1 cellular context compared by ENCODE assay signal in the genomic region with DNA sequence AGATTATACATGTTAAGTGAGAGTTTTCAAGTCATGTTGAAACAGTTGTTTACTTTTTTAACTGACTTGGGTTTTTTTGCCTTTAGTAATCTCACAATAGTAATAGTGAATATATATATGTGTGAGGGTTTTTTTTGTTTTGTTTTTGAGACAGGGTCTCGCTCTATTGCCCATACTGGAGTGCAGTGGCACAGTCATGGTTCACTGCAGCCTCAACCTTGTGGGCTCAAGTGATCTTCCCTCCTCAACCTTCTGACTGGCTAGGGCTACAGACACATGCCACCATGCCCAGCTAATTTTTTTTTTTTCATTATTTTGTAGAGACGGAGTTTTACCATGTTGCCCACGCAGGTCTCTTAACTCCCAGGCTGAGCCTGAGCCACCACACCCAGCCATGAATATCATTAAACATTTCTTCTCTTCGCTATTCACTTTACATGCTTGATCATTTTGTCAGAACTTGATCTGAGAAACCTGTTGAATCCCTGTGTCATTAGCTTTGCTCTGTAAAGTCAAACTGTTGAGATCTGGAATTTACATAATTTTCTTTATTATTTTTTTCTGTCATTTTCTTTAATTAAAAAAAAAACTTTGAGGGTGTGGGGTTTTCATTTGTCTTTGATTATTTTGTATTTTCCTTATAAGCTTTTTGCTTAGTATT.
TF ChIP-seq lines count a peak whose summit lies in the region.

No MANE protein-coding gene starts in this region.

TF ChIP-seq in HepG2, 621 proteins besides CTCF, POLR2A, EP300 and RAD21 (continued from another document):
- TF ChIP-seq, protein P1, sequence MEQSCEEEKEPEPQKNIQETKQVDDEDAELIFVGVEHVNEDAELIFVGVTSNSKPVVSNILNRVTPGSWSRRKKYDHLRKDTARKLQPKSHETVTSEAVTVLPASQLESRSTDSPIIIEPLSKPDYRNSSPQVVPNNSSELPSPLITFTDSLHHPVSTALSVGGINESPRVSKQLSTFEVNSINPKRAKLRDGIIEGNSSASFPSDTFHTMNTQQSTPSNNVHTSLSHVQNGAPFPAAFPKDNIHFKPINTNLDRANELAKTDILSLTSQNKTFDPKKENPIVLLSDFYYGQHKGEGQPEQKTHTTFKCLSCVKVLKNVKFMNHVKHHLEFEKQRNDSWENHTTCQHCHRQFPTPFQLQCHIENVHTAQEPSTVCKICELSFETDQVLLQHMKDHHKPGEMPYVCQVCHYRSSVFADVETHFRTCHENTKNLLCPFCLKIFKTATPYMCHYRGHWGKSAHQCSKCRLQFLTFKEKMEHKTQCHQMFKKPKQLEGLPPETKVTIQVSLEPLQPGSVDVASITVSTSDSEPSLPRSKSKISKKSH (CRISPR knock-in tag; IDR thresholded peaks at IDR 0.05; ENCODE audit: borderline replicate concordance): no peak
- TF ChIP-seq ZFP1 (CRISPR knock-in tag; IDR thresholded peaks at IDR 0.05) (no peak), PTBP1 (IDR thresholded peaks at IDR 0.05; ENCODE audit: low read depth, low read length, poor library complexity, severe bottlenecking) (no peak), NKX3-1 (CRISPR knock-in tag; IDR thresholded peaks at IDR 0.05) (no peak), FOXA3 (CRISPR knock-in tag; IDR thresholded peaks at IDR 0.05) (no peak), ZMYM3 (CRISPR knock-in tag; IDR thresholded peaks at IDR 0.05) (no peak), ZNF235 (CRISPR knock-in tag; IDR thresholded peaks at IDR 0.05; ENCODE audit: borderline replicate concordance) (no peak), ZNF782 (CRISPR knock-in tag; IDR thresholded peaks at IDR 0.05; ENCODE audit: borderline replicate concordance) (no peak)
- TF ChIP-seq, protein P2, sequence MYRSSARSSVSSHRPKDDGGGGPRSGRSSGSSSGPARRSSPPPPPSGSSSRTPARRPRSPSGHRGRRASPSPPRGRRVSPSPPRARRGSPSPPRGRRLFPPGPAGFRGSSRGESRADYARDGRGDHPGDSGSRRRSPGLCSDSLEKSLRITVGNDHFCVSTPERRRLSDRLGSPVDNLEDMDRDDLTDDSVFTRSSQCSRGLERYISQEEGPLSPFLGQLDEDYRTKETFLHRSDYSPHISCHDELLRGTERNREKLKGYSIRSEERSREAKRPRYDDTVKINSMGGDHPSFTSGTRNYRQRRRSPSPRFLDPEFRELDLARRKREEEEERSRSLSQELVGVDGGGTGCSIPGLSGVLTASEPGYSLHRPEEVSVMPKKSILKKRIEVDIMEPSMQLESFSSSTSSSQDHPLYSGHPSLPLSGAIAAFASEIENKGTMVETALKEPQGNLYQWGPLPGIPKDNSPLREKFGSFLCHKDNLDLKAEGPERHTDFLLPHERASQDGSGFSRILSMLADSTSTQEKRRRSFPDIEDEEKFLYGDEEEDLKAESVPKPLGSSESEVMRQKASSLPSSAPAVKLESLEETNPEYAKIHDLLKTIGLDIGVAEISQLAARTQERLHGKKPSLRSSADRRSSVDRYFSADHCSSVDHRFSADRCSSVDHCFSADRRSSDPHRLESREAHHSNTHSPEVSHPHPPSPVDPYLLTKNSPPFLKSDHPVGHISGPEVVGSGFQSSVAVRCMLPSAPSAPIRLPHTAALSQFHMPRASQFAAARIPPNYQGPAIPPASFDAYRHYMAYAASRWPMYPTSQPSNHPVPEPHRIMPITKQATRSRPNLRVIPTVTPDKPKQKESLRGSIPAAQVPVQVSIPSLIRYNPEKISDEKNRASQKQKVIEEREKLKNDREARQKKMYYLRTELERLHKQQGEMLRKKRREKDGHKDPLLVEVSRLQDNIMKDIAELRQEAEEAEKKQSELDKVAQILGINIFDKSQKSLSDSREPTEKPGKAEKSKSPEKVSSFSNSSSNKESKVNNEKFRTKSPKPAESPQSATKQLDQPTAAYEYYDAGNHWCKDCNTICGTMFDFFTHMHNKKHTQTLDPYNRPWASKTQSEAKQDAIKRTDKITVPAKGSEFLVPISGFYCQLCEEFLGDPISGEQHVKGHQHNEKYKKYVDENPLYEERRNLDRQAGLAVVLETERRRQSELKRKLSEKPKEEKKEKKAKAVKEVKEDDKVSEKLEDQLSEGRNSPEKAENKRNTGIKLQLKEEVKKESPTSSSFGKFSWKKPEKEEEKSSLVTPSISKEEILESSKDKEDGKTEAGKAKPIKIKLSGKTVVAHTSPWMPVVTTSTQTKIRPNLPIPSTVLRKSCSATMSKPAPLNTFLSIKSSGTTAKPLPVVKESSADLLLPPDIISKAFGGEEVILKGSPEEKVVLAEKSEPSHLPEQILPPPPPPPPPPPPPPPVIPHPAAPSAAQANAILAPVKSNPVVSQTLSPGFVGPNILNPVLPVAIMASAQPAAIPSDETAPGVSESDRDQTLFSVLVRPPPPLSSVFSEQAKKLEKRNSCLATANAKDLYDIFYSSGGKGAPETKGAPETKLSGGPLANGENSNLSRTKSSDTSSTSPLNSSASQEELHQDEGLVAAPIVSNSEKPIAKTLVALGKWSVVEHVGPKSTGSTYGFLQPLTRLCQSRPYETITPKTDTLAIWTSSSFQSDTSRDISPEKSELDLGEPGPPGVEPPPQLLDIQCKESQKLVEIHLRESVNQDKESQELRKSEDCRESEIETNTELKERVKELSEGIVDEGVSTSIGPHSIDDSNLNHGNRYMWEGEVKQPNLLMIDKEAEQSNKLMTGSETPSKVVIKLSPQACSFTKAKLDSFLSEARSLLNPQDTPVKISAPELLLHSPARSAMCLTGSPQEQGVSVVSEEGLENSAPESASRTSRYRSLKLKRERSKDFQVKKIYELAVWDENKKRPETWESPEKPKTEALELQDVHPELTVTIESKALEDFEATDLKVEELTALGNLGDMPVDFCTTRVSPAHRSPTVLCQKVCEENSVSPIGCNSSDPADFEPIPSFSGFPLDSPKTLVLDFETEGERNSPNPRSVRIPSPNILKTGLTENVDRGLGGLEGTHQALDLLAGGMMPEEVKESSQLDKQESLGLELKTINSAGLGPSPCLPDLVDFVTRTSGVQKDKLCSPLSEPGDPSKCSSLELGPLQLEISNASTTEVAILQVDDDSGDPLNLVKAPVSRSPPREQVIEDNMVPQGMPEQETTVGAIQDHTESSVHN (CRISPR knock-in tag; IDR thresholded peaks at IDR 0.05): no peak
- TF ChIP-seq, protein P3, sequence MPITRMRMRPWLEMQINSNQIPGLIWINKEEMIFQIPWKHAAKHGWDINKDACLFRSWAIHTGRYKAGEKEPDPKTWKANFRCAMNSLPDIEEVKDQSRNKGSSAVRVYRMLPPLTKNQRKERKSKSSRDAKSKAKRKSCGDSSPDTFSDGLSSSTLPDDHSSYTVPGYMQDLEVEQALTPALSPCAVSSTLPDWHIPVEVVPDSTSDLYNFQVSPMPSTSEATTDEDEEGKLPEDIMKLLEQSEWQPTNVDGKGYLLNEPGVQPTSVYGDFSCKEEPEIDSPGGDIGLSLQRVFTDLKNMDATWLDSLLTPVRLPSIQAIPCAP (CRISPR knock-in tag; IDR thresholded peaks at IDR 0.05; ENCODE audit: low read depth): no peak
